Comparison of ENCODE assay signal across 8 cellular contexts in genomic region chr2:20822535-20823490, GRCh38. TPM values are rescaled to one million over a fixed set of nuclear protein-coding genes. Genes with fewer than 3 reads are reported as not detected.
DNase-seq lines count a peak whose midpoint lies in the region; ATAC-seq and TF ChIP-seq lines count a peak whose summit lies in the region.

LDAH (minus strand) TSS chr2:20823101; CDS start chr2:20801463, 21,638 bp downstream.

- CTCF ChIA-PET in A673 (lab: Charles Lee) = interaction anchor here (0.6 kb wide), 1 partner anchor 172 kb away, joined by 3 read pairs; no protein-coding TSS in a partner anchor

- no peaks in the 10 kb centered on the region for H3K9me3 ChIP-seq in A673 (ENCODE audit: low read depth, low read length, poor library complexity, severe bottlenecking)
- peaks cover 4% of the 10 kb centered on the region for H3K9me3 ChIP-seq in iPS-18c (ENCODE audit: control insufficient read depth, insufficient read depth, low read length)
- no peaks in the 10 kb centered on the region for H3K9me3 ChIP-seq in skeletal muscle tissue (ENCODE audit: control insufficient read depth in 3 of 3, low read length in 3 of 3)

- ATAC-seq in GM18867 (IDR thresholded peaks at IDR 0.05; ENCODE audit: unreplicated experiment) (peak; percentile 89), HG03097 (IDR thresholded peaks at IDR 0.05; ENCODE audit: low FRiP score, unreplicated experiment) (peak; percentile 92)

- POLR2A ChIA-PET in A673 (lab: Charles Lee; ENCODE audit: low non-redundant PET) = no interaction called here

- H3K27ac ChIP-seq in A673 (ENCODE audit: low read depth, low read length, poor library complexity, severe bottlenecking) = peak within 1 kb of the TSS; percentile 79
- peak within 1 kb of the TSS; percentile 21 for H3K27ac ChIP-seq in VCaP
- peak within 1 kb of the TSS; percentile 75 for H3K27ac ChIP-seq in skeletal muscle tissue (ENCODE audit: low read depth, low read length)

- TSS peak; percentile 46 for BruUV-seq in A673 (replicated peaks; lab: Mats Ljungman, UMichigan)

- H3K36me3 ChIP-seq in A673 (ENCODE audit: insufficient read depth, low read length, poor library complexity, severe bottlenecking) (no peaks in the 10 kb centered on the region), skeletal muscle tissue (ENCODE audit: control insufficient read depth in 3 of 3, insufficient read depth in 3 of 3, low read length in 3 of 3) (no peaks in the 10 kb centered on the region)

- TF ChIP-seq CTCF in A673 (conservative IDR thresholded peaks at IDR 0.05; ENCODE audit: low read depth, low read length) (no peak), VCaP (conservative IDR thresholded peaks at IDR 0.05) (no peak)

- H3K9ac ChIP-seq in skeletal muscle tissue (ENCODE audit: low read depth in 1 of 3, low read length in 3 of 3) = peak within 1 kb of the TSS; percentile 76 to 81 (median 80)

- peak; percentile 91 for DNase-seq in A673 (ENCODE audit: low spot score)
- peak; percentile 98 for DNase-seq in NCI-H2171 (lab: John Stamatoyannopoulos, UW)
- DNase-seq in T47D (ENCODE audit: low read depth in 1 of 2, low spot score in 1 of 2) = peak; percentile 53 to 86

- H3K4me3 ChIP-seq in A673 (ENCODE audit: low read depth, low read length, poor library complexity, severe bottlenecking) = peak within 1 kb of the TSS; percentile 84
- peak within 1 kb of the TSS; percentile 98 for H3K4me3 ChIP-seq in iPS-18c (ENCODE audit: insufficient read depth, low read depth, low read length)
- H3K4me3 ChIP-seq in skeletal muscle tissue (ENCODE audit: low read length in 3 of 3) = peak within 1 kb of the TSS; percentile 87 to 91 (median 91)

- in situ Hi-C loops in T47D (cut with HindIII; ENCODE audit: low pct_unique_long_range_greater_than_20kb, low sequenced_read_pairs) = no loop called here

- H3K27me3 ChIP-seq in A673 (replicated peaks; ENCODE audit: insufficient read depth, low read depth, low read length, poor library complexity) (no peaks in the 10 kb centered on the region), skeletal muscle tissue (ENCODE audit: control insufficient read depth in 3 of 3, insufficient read depth in 3 of 3, low read length in 3 of 3) (no peaks in the 10 kb centered on the region)

- intact Hi-C loops in A673 (cut with micrococcal nuclease; ENCODE audit: unreplicated experiment) = no loop called here

- no peaks in the 10 kb centered on the region for H3K4me1 ChIP-seq in A673 (ENCODE audit: insufficient read depth, low read length, poor library complexity, severe bottlenecking)
- no peaks in the 10 kb centered on the region for H3K4me1 ChIP-seq in skeletal muscle tissue (ENCODE audit: control insufficient read depth in 3 of 3, insufficient read depth in 3 of 3, low read length in 3 of 3)

RNA-seq across cellular contexts. Expression of gene LDAH, which starts in this region (rescaled TPM):
- total RNA-seq in A673 (2021) = 27.4 TPM in 2 replicates
- 6.3 TPM for total RNA-seq in skeletal muscle tissue

Comparison
In these comparisons a context has a peak if more than half of its experiments do, and no peak if none do; other contexts are left out.
1. Peak in every context shown above with its lines: DNase-seq, ATAC-seq, H3K4me3 ChIP-seq and H3K27ac ChIP-seq.
2. H3K27ac ChIP-seq: peak in every context shown above with its lines; median percentile 79 in A673; 75 in skeletal muscle tissue; 21 in VCaP.